In genomic region chr2:168831662-168832061, GRCh38 we compare ENCODE assay signal across 11 cellular contexts. TPM values are rescaled to one million over a fixed set of nuclear protein-coding genes. Genes with fewer than 3 reads are reported as not detected.
"Had no signal": no experiment of that assay in that cellular context is flagged by ENCODE, and none has a peak within 500 bp of the region (broad histone marks: within the 10 kb centered on the region; RNA-seq: fewer than 3 reads in every experiment).

No MANE protein-coding gene starts in this region.

- H3K9ac ChIP-seq: GM23248 had no signal

- H3K36me3 ChIP-seq: HAP-1 had no signal

- H3K4me1 ChIP-seq: HAP-1 had no signal

- H2AFZ ChIP-seq: GM23248, GM23338 had no signal

- H3K4me3 ChIP-seq: GM23248, GM23338, HAP-1 had no signal

- ATAC-seq: GM23338, HCT116 had no signal

- FAIRE-seq: H1, H54 had no signal

- H3K9me3 ChIP-seq: HAP-1 had no signal

- H3K27ac ChIP-seq: GM23248 had no signal

- DNase-seq: GM23248, GOT3, H7, H9, HCEC 1CT, HFFc6 had no signal

- H3K4me2 ChIP-seq: GM23338 had no signal

RNA-seq across cellular contexts. Expression of gene NOSTRIN, which starts 29.2 kb away (rescaled TPM):
- total RNA-seq: GM23338, H1, H7, H9, HFFc6 had no signal
- polyA plus RNA-seq: H1 had no signal
